8 cellular contexts compared by ENCODE assay signal in the genomic region with DNA sequence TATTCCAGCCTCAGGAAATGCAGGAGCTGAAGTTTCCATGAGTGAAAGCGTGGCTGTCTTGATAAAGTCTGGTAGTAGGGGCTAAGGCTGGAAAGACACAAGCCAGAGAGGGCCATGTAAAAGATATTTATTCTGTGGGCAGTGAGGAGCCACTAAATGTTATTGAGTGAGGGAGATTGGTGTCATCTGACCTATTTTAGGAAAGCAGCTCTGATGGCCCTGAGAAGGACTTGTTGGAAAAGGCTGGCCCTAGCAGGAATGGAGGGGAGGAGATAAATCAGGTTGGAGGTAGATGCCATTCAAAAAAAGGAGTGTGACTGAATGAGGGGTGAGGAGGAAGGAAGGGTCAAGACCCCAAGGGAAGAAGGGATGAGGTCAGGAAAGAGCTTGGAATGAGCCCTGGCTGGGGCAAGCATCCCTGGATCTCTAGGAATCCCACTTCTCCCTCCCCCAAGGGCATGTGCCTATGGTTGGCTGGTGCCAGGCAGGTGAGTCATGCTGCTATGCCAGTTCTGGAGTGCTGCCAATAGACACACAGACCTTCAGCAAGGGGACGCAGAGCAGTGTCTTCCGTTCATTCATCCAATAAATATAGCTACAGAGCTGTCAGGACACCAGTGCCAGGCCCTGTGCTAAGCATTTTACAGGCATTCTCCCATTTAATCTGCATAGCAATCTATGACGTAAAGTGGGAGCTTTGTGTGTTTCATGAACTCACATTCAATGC. TPM values are rescaled to one million over a fixed set of nuclear protein-coding genes. Genes with fewer than 3 reads are reported as not detected.
DNase-seq lines count a peak whose midpoint lies in the region; ATAC-seq, FAIRE-seq and TF ChIP-seq lines count a peak whose summit lies in the region.

No MANE protein-coding gene starts in this region.

- FAIRE-seq in GM12892 (lab: Jason Lieb, UNC), result no peak

- no peak overlapping the region for H3K4me3 ChIP-seq in fibroblast of villous mesenchyme (ENCODE audit: low read depth, low read length)

- no peak for ATAC-seq in GM21576 (IDR thresholded peaks at IDR 0.05; ENCODE audit: unreplicated experiment)

- DNase-seq in HS-5 (ENCODE audit: low read depth) (peak; percentile 75), RKO (ENCODE audit: low spot score) (peak; percentile 60), fibroblast of villous mesenchyme (ENCODE audit: low read depth) (peak; percentile 54), pulmonary artery endothelial cell (ENCODE audit: low read depth, low spot score) (peak; percentile 67), NCI-H524 (lab: John Stamatoyannopoulos, UW) (no peak), GM12892 (ENCODE audit: insufficient read length) (no peak)
- DNase-seq in activated CD4-positive, alpha-beta T cell treated with anti-CD3 and anti-CD28 coated beads, Interleukin-2, amount 50 U/mL, for 1 hour, result no peak

- TF ChIP-seq POLR2A in GM12892 (IDR thresholded peaks at IDR 0.05; ENCODE audit: low read depth, low read length), result no peak

- TF ChIP-seq CTCF in fibroblast of villous mesenchyme (IDR thresholded peaks at IDR 0.05; ENCODE audit: insufficient read depth, low read depth, low read length), result no peak

RNA-seq across cellular contexts. Expression of a gene that starts 2.0 kb away (rescaled TPM):
- total RNA-seq in fibroblast of villous mesenchyme, result 0.32 and 0.86 TPM in 2 replicates
- 0.78 and 1.8 TPM in 2 replicates for total RNA-seq in pulmonary artery endothelial cell
- not detected for polyA plus RNA-seq in GM12892 (2012; ENCODE audit: missing spikeins)

RNA-seq across cellular contexts. Expression of a gene that starts 9.7 kb away (rescaled TPM):
- total RNA-seq in fibroblast of villous mesenchyme (0.32 and 0.86 TPM in 2 replicates), pulmonary artery endothelial cell (0.18 and 0.53 TPM in 2 replicates)
- polyA plus RNA-seq in GM12892 (2012; ENCODE audit: missing spikeins), result not detected

RNA-seq across cellular contexts. Expression of a gene that starts 15.0 kb away (rescaled TPM):
- total RNA-seq in fibroblast of villous mesenchyme, result not detected in 2 replicates
- not detected in 2 replicates for total RNA-seq in pulmonary artery endothelial cell
- polyA plus RNA-seq in GM12892 (2012; ENCODE audit: missing spikeins), result not detected

RNA-seq across cellular contexts. Expression of a gene that starts 58.8 kb away (rescaled TPM):
- total RNA-seq in fibroblast of villous mesenchyme (4.2 and 5.6 TPM in 2 replicates), pulmonary artery endothelial cell (3.9 and 7.1 TPM in 2 replicates)
- polyA plus RNA-seq in GM12892 (2012; ENCODE audit: missing spikeins), result 8.5 TPM

Comparison
In these comparisons a context has a peak if more than half of its experiments do, and no peak if none do; other contexts are left out.
1. DNase-seq: peak in HS-5 (single experiment), RKO (single experiment), fibroblast of villous mesenchyme (single experiment) and pulmonary artery endothelial cell (single experiment); none in activated CD4-positive, alpha-beta T cell treated with anti-CD3 and anti-CD28 coated beads, Interleukin-2, amount 50 U/mL, for 1 hour (single experiment), NCI-H524 (0 of 2) and GM12892 (single experiment).